ENCODE assay signal across 17 cellular contexts in genomic region chr1:119880063-119880462, GRCh38. TPM values are rescaled to one million over a fixed set of nuclear protein-coding genes. Genes with fewer than 3 reads are reported as not detected.
A peak's percentile ranks its signal among the peaks of the same experiment; 100 is the strongest.
DNase-seq lines count a peak whose midpoint lies in the region; TF ChIP-seq lines count a peak whose summit lies in the region.
"Had no signal": no experiment of that assay in that cellular context is flagged by ENCODE, and none has a peak within 500 bp of the region (broad histone marks: within the 10 kb centered on the region; RNA-seq: fewer than 3 reads in every experiment).

No MANE protein-coding gene starts in this region.

- H3K4me3 Mint-ChIP-seq in activated CD4-positive, alpha-beta T cell treated with anti-CD3 and anti-CD28 coated beads, Interleukin-2, amount 10 ng/mL, durations not matched to agents 24 days and 14 days = no peak overlapping the region
- H3K4me3 Mint-ChIP-seq in dendritic cell treated with granulocyte-macrophage colony-stimulating factor and Interleukin-4, amounts not matched to agents 40 ng/mL and 50 ng/mL, for 4 days = no peak overlapping the region
- no peak overlapping the region for H3K4me3 Mint-ChIP-seq in nephron
- H3K4me3 Mint-ChIP-seq: CD4-positive, alpha-beta T cell; IgD-negative memory B cell had no signal

- no peaks in the 10 kb centered on the region for H3K4me1 Mint-ChIP-seq in activated CD4-positive, alpha-beta T cell treated with anti-CD3 and anti-CD28 coated beads, Interleukin-2, amount 10 ng/mL, durations not matched to agents 24 days and 14 days
- H3K4me1 Mint-ChIP-seq in dendritic cell treated with granulocyte-macrophage colony-stimulating factor and Interleukin-4, amounts not matched to agents 40 ng/mL and 50 ng/mL, for 4 days (ENCODE audit: low read depth) = peaks cover 3% of the 10 kb centered on the region
- peaks cover 20% of the 10 kb centered on the region for H3K4me1 Mint-ChIP-seq in nephron
- H3K4me1 Mint-ChIP-seq: IgD-negative memory B cell had no signal

- intact Hi-C loops in activated CD4-positive, alpha-beta T cell treated with anti-CD3 and anti-CD28 coated beads, Interleukin-2, amount 10 ng/mL, durations not matched to agents 24 days and 14 days (cut with micrococcal nuclease) = no loop called here
- intact Hi-C loops in dendritic cell treated with granulocyte-macrophage colony-stimulating factor and Interleukin-4, amounts not matched to agents 40 ng/mL and 50 ng/mL, for 4 days (cut with micrococcal nuclease) = no loop called here

- H3K36me3 Mint-ChIP-seq in activated CD4-positive, alpha-beta T cell treated with anti-CD3 and anti-CD28 coated beads, Interleukin-2, amount 10 ng/mL, durations not matched to agents 24 days and 14 days (ENCODE audit: low read depth) = no peaks in the 10 kb centered on the region
- H3K36me3 Mint-ChIP-seq in dendritic cell treated with granulocyte-macrophage colony-stimulating factor and Interleukin-4, amounts not matched to agents 40 ng/mL and 50 ng/mL, for 4 days (ENCODE audit: low read depth) = no peaks in the 10 kb centered on the region
- H3K36me3 Mint-ChIP-seq in nephron (ENCODE audit: low read depth) = no peaks in the 10 kb centered on the region
- H3K36me3 Mint-ChIP-seq: IgD-negative memory B cell had no signal

- POLR2A ChIA-PET in HEK293T (lab: Yijun Ruan, JAX) = no interaction called here

- DNase-seq in activated CD4-positive, alpha-beta T cell treated with anti-CD3 and anti-CD28 coated beads, Interleukin-2, amount 10 ng/mL, durations not matched to agents 24 days and 14 days = peak; percentile 15
- DNase-seq in activated CD4-positive, alpha-beta T cell treated with anti-CD3 and anti-CD28 coated beads, Interleukin-2, amount 50 U/mL, for 1 hour = no peak
- no peak for DNase-seq in HEK293T (ENCODE audit: extremely low spot score)
- no peak for DNase-seq in stimulated activated CD4-positive, alpha-beta T cell treated with anti-CD3 and anti-CD28 coated beads, Interleukin-15, amount 100 ng/mL, for 24 hours
- no peak for DNase-seq in NOMO-1 treated with DMSO at 0.1 percent for 48 hours (lab: John Stamatoyannopoulos, UW; ENCODE audit: unreplicated experiment)
- DNase-seq: AML-193; CD4-positive, alpha-beta T cell; DMS153; DMS79; GDM1; GM23248; H7; KG1 had no signal

- peaks cover 19% of the 10 kb centered on the region for H3K27me3 Mint-ChIP-seq in activated CD4-positive, alpha-beta T cell treated with anti-CD3 and anti-CD28 coated beads, Interleukin-2, amount 10 ng/mL, durations not matched to agents 24 days and 14 days
- H3K27me3 Mint-ChIP-seq in dendritic cell treated with granulocyte-macrophage colony-stimulating factor and Interleukin-4, amounts not matched to agents 40 ng/mL and 50 ng/mL, for 4 days = no peaks in the 10 kb centered on the region
- H3K27me3 Mint-ChIP-seq in nephron (ENCODE audit: low read depth) = no peaks in the 10 kb centered on the region

- H3K9me3 Mint-ChIP-seq in activated CD4-positive, alpha-beta T cell treated with anti-CD3 and anti-CD28 coated beads, Interleukin-2, amount 10 ng/mL, durations not matched to agents 24 days and 14 days = no peaks in the 10 kb centered on the region
- H3K9me3 Mint-ChIP-seq in dendritic cell treated with granulocyte-macrophage colony-stimulating factor and Interleukin-4, amounts not matched to agents 40 ng/mL and 50 ng/mL, for 4 days = no peaks in the 10 kb centered on the region
- H3K9me3 Mint-ChIP-seq in nephron = no peaks in the 10 kb centered on the region
- H3K9me3 Mint-ChIP-seq: CD4-positive, alpha-beta T cell had no signal

- no peak overlapping the region for H3K27ac Mint-ChIP-seq in activated CD4-positive, alpha-beta T cell treated with anti-CD3 and anti-CD28 coated beads, Interleukin-2, amount 10 ng/mL, durations not matched to agents 24 days and 14 days
- H3K27ac Mint-ChIP-seq in dendritic cell treated with granulocyte-macrophage colony-stimulating factor and Interleukin-4, amounts not matched to agents 40 ng/mL and 50 ng/mL, for 4 days = peak overlapping the region; percentile 13
- peak overlapping the region in 2 of 3 experiments; percentile 1 to 19 for H3K27ac Mint-ChIP-seq in nephron
- H3K27ac Mint-ChIP-seq: CD4-positive, alpha-beta T cell; IgD-negative memory B cell had no signal

- CTCF ChIA-PET in HEK293T (lab: Yijun Ruan, JAX) = no interaction called here

- no peak for TF ChIP-seq CTCF in nephron (IDR thresholded peaks at IDR 0.05; ENCODE audit: unreplicated experiment in 3 of 3)

TF ChIP-seq in HEK293T, 16 proteins besides CTCF, POLR2A, EP300 and RAD21:
- TF ChIP-seq PKNOX1 (IDR thresholded peaks at IDR 0.05) (no peak), LEF1 (IDR thresholded peaks at IDR 0.05; ENCODE audit: borderline replicate concordance) (no peak), L3MBTL2 (conservative IDR thresholded peaks at IDR 0.05) (no peak), CTBP1 (IDR thresholded peaks at IDR 0.05; ENCODE audit: borderline replicate concordance) (no peak), SUZ12 (IDR thresholded peaks at IDR 0.05) (no peak), FOXK2 (IDR thresholded peaks at IDR 0.05) (no peak), TARDBP (IDR thresholded peaks at IDR 0.05) (no peak), BHLHE40 (IDR thresholded peaks at IDR 0.05; ENCODE audit: borderline replicate concordance) (no peak), ELF4 (IDR thresholded peaks at IDR 0.05) (no peak), FOXM1 (IDR thresholded peaks at IDR 0.05; ENCODE audit: borderline replicate concordance) (no peak), SP1 (IDR thresholded peaks at IDR 0.05) (no peak), ARNT (IDR thresholded peaks at IDR 0.05) (no peak), FOXA1 (IDR thresholded peaks at IDR 0.05) (no peak)

RNA-seq across cellular contexts. Expression of gene ADAM30, which starts 16.3 kb away (rescaled TPM):
- total RNA-seq in activated CD4-positive, alpha-beta T cell treated with anti-CD3 and anti-CD28 coated beads, Interleukin-2, amount 10 ng/mL, durations not matched to agents 24 days and 14 days = not detected in 2 replicates
- total RNA-seq: CD4-positive, alpha-beta T cell; Daoy; GM23248; H7 had no signal
